ENCODE assay signal across 8 cellular contexts in the genomic region with DNA sequence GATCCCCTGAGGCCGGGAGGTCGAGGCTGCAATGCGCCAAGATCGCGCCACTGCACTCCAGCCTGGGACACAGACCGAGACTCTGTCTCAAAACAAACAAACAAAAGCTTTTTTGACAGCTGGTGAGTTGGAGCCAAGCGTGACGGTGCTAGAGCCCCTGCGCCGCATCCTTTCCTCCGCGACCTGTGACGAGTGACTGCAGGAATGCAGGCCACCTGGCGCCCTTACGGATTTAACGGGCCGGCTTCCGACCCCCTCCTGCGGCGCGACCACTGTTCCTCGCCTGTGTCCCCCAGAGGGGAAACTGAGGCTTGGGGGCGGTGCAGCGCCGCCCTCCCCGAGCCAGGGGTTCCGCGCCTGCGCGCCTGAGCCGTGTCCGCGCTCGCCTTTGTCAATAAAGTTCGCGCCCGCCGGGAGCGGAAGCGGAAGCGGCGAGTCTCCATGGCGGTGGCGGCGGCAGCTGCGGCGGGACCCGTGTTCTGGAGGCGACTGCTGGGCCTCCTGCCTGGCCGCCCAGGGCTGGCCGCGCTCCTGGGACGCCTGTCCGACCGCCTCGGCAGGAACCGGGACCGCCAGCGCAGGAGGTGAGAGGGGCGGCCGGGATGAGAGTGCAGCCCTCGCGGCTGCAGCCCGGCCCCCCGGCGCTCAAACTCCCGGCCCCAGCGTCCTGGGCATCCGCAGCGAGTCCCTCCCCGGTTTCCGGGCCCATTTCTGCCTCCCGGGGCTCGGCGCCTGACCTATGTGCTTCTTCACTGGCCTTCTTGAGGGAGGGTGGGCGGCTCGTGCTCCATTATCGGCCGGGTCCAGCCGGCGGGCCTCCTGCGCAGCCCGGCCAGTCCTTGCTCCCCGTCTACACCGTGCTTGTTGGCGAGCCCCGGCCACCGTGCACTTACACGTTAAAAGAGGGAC.
DNase-seq lines count a peak whose midpoint lies in the region; ATAC-seq and TF ChIP-seq lines count a peak whose summit lies in the region.

A gene with protein sequence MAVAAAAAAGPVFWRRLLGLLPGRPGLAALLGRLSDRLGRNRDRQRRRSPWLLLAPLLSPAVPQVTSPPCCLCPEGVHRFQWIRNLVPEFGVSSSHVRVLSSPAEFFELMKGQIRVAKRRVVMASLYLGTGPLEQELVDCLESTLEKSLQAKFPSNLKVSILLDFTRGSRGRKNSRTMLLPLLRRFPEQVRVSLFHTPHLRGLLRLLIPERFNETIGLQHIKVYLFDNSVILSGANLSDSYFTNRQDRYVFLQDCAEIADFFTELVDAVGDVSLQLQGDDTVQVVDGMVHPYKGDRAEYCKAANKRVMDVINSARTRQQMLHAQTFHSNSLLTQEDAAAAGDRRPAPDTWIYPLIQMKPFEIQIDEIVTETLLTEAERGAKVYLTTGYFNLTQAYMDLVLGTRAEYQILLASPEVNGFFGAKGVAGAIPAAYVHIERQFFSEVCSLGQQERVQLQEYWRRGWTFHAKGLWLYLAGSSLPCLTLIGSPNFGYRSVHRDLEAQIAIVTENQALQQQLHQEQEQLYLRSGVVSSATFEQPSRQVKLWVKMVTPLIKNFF (plus strand): TSS at position 425 of the 909 bp plus-strand sequence. CDS start 17 bp downstream, at position 442.

- TF ChIP-seq POLR2A in erythroblast (IDR thresholded peaks at IDR 0.05; ENCODE audit: low read length) = peak; percentile 75

- ATAC-seq in HG03439 (IDR thresholded peaks at IDR 0.05; ENCODE audit: unreplicated experiment) = peak; percentile 58

- no peaks in the 10 kb centered on the region for H3K36me3 ChIP-seq in mucosa of stomach (ENCODE audit: control insufficient read depth, insufficient read depth, low read length)

- no peaks in the 10 kb centered on the region for H3K27me3 Mint-ChIP-seq in activated T-cell treated with anti-CD3 and anti-CD28 coated beads, Interleukin-2, amount 50 U/mL, for 24 hours

- H3K9me3 Mint-ChIP-seq in activated T-cell treated with anti-CD3 and anti-CD28 coated beads, Interleukin-2, amount 50 U/mL, for 24 hours = no peaks in the 10 kb centered on the region

- H3K4me1 ChIP-seq in mucosa of stomach (ENCODE audit: control insufficient read depth, insufficient read depth, low read length) = peaks cover 21% of the 10 kb centered on the region

- peak within 1 kb of the TSS; percentile 98 for H3K4me3 Mint-ChIP-seq in activated T-cell treated with anti-CD3 and anti-CD28 coated beads, Interleukin-2, amount 50 U/mL, for 24 hours

- peak within 1 kb of the TSS; percentile 95 for H3K4me3 ChIP-seq in mucosa of stomach (ENCODE audit: low read length)

- no peaks in the 10 kb centered on the region for H3K9me3 ChIP-seq in mucosa of stomach (ENCODE audit: control insufficient read depth, low read length)

- H3K36me3 Mint-ChIP-seq in activated T-cell treated with anti-CD3 and anti-CD28 coated beads, Interleukin-2, amount 50 U/mL, for 24 hours (ENCODE audit: low read depth) = peaks cover 41% of the 10 kb centered on the region

- H3K27ac Mint-ChIP-seq in activated T-cell treated with anti-CD3 and anti-CD28 coated beads, Interleukin-2, amount 50 U/mL, for 24 hours = peak within 1 kb of the TSS; percentile 100

- H3K4me1 Mint-ChIP-seq in activated T-cell treated with anti-CD3 and anti-CD28 coated beads, Interleukin-2, amount 50 U/mL, for 24 hours (ENCODE audit: low read depth) = peaks cover 70% of the 10 kb centered on the region

- H3K27me3 ChIP-seq in mucosa of stomach (ENCODE audit: control insufficient read depth, insufficient read depth, low read length) = no peaks in the 10 kb centered on the region

- DNase-seq in DMS 273 (lab: John Stamatoyannopoulos, UW; ENCODE audit: unreplicated experiment) (peak; percentile 91), DMS 273 treated with DMSO at 0.1 percent for 48 hours (lab: John Stamatoyannopoulos, UW) (no peak), OCI-M1 (lab: John Stamatoyannopoulos, UW) (peak; percentile 80), erythroblast (lab: John Stamatoyannopoulos, UW) (peak; percentile 88 to 89)
- peak; percentile 91 for DNase-seq in activated T-cell treated with anti-CD3 and anti-CD28 coated beads, Interleukin-2, amount 50 U/mL, for 24 hours
- DNase-seq in stimulated activated CD8-positive, alpha-beta memory T cell treated with anti-CD3 and anti-CD28 coated beads, Interleukin-7, amount 100 ng/mL, for 24 hours (ENCODE audit: low read depth) = peak; percentile 58

- peak within 1 kb of the TSS; percentile 83 for H3K9ac ChIP-seq in mucosa of stomach (ENCODE audit: low read length)
